ENCODE assay signal across 7 cellular contexts in the genomic region with DNA sequence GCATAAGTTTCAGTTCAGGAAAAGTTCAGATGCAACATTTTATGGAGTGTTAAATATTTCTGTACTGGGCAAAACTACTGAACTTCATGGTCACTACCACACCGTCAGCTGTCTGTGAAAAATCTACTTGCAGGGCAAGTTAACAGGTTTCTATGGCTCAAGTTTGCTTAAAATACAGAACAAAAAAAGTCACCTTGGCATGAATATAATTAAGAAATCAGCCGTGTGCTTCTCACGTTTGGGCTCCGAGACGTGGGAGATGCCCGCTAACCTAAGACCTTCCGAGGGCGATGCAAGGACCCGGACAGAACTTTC. TPM values are rescaled to one million over a fixed set of nuclear protein-coding genes. Genes with fewer than 3 reads are reported as not detected.
DNase-seq lines count a peak whose midpoint lies in the region; ATAC-seq and TF ChIP-seq lines count a peak whose summit lies in the region.

No MANE protein-coding gene starts in this region.

- DNase-seq in LNCaP clone FGC (ENCODE audit: low read depth) (no peak), neural progenitor cell (ENCODE audit: low spot score) (no peak), NCI-H1436 (lab: John Stamatoyannopoulos, UW) (no peak)
- no peak for DNase-seq in stimulated activated CD8-positive, alpha-beta memory T cell treated with anti-CD3 and anti-CD28 coated beads, Interleukin-4, amount 100 ng/mL, for 48 hours

- H3K79me2 ChIP-seq in neural progenitor cell (ENCODE audit: low read depth) = peaks cover 68% of the 10 kb centered on the region

- peak overlapping the region; percentile 80 for H3K4me2 ChIP-seq in neural progenitor cell

- H3K4me3 ChIP-seq in LNCaP clone FGC (ENCODE audit: low read depth, low read length) = peak overlapping the region; percentile 83
- peak overlapping the region; percentile 89 for H3K4me3 ChIP-seq in ectodermal cell (ENCODE audit: insufficient read depth, low read depth, low read length)
- H3K4me3 ChIP-seq in neural progenitor cell = peak overlapping the region; percentile 99

- H4K20me1 ChIP-seq in neural progenitor cell (ENCODE audit: low read depth) = peaks cover 11% of the 10 kb centered on the region

- peaks cover 3% of the 10 kb centered on the region for H3K27me3 Mint-ChIP-seq in neural progenitor cell (ENCODE audit: insufficient read depth, low read depth)

- H3K4me1 Mint-ChIP-seq in neural progenitor cell = peaks cover 36% of the 10 kb centered on the region

- H3K9me3 Mint-ChIP-seq in neural progenitor cell = no peaks in the 10 kb centered on the region

- no peak for TF ChIP-seq CTCF in LNCaP clone FGC (IDR thresholded peaks at IDR 0.05; ENCODE audit: control insufficient read depth, extremely low read depth, insufficient read depth)
- TF ChIP-seq CTCF in neural progenitor cell (IDR thresholded peaks at IDR 0.05) = no peak

- H3K4me3 Mint-ChIP-seq in neural progenitor cell = peak overlapping the region; percentile 93

- peaks cover 4% of the 10 kb centered on the region for H3K36me3 Mint-ChIP-seq in neural progenitor cell

- H3K27me3 ChIP-seq in ectodermal cell (ENCODE audit: control insufficient read depth, insufficient read depth, low read length, poor library complexity, severe bottlenecking) = no peaks in the 10 kb centered on the region
- H3K27me3 ChIP-seq in neural progenitor cell = no peaks in the 10 kb centered on the region

- H3K27ac ChIP-seq in ectodermal cell (ENCODE audit: insufficient read depth, low read depth, low read length, poor library complexity, severe bottlenecking) (no peak overlapping the region), neural progenitor cell (no peak overlapping the region)

- WGBS in ectodermal cell, 2 experiments = 1% methylated on average over 9 of the region's 9 CpGs

- H3K4me1 ChIP-seq in ectodermal cell (ENCODE audit: control insufficient read depth, insufficient read depth, low read length) = peaks cover 11% of the 10 kb centered on the region
- H3K4me1 ChIP-seq in neural progenitor cell = peaks cover 16% of the 10 kb centered on the region

- H3K36me3 ChIP-seq in ectodermal cell (ENCODE audit: control insufficient read depth, insufficient read depth, low read length) (no peaks in the 10 kb centered on the region), neural progenitor cell (no peaks in the 10 kb centered on the region)

- H3K9ac ChIP-seq in neural progenitor cell = peak overlapping the region; percentile 21

- H3K27ac Mint-ChIP-seq in neural progenitor cell = no peak overlapping the region

- ATAC-seq in GM19035 (IDR thresholded peaks at IDR 0.05; ENCODE audit: unreplicated experiment) (peak; percentile 0), HG03280 (IDR thresholded peaks at IDR 0.05; ENCODE audit: unreplicated experiment) (no peak)

- peaks cover 15% of the 10 kb centered on the region for H3F3A ChIP-seq in neural progenitor cell (ENCODE audit: low read depth)

- H3K9me3 ChIP-seq in ectodermal cell (ENCODE audit: control insufficient read depth, low read length) (no peaks in the 10 kb centered on the region), neural progenitor cell (ENCODE audit: low read depth) (no peaks in the 10 kb centered on the region)

- peak overlapping the region; percentile 86 for H2AFZ ChIP-seq in neural progenitor cell (replicated peaks)

RNA-seq across cellular contexts. Expression of a gene that starts 0.6 kb away (rescaled TPM):
- polyA plus RNA-seq in ectodermal cell (2013, experiment 1 of 4) = 13.3 TPM
- polyA plus RNA-seq in ectodermal cell (2013, experiment 2 of 4) = 10.4 TPM
- polyA plus RNA-seq in ectodermal cell (2013, experiment 3 of 4) = 15.1 TPM
- 16.3 TPM for polyA plus RNA-seq in ectodermal cell (2013, experiment 4 of 4)
- 16.4 and 18.9 TPM in 2 replicates for total RNA-seq in neural progenitor cell (ENCODE audit: low replicate concordance)
